ENCODE assay signal across 1 cellular context in genomic region chr16:65875362-65876199, GRCh38.
TF ChIP-seq lines count a peak whose summit lies in the region.

No MANE protein-coding gene starts in this region.

TF ChIP-seq in WTC11, 78 proteins besides CTCF, POLR2A, EP300 and RAD21 (continued from another document):
- TF ChIP-seq, protein P1, sequence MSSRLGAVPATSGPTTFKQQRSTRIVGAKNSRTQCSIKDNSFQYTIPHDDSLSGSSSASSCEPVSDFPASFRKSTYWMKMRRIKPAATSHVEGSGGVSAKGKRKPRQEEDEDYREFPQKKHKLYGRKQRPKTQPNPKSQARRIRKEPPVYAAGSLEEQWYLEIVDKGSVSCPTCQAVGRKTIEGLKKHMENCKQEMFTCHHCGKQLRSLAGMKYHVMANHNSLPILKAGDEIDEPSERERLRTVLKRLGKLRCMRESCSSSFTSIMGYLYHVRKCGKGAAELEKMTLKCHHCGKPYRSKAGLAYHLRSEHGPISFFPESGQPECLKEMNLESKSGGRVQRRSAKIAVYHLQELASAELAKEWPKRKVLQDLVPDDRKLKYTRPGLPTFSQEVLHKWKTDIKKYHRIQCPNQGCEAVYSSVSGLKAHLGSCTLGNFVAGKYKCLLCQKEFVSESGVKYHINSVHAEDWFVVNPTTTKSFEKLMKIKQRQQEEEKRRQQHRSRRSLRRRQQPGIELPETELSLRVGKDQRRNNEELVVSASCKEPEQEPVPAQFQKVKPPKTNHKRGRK (CRISPR knock-in tag; IDR thresholded peaks at IDR 0.05; ENCODE audit: borderline replicate concordance): no peak
- TF ChIP-seq KAT7 (CRISPR knock-in tag; IDR thresholded peaks at IDR 0.05; ENCODE audit: borderline replicate concordance): no peak
- TF ChIP-seq E2F5 (CRISPR knock-in tag; IDR thresholded peaks at IDR 0.05): no peak
- no peak for TF ChIP-seq TEAD1 (CRISPR knock-in tag; IDR thresholded peaks at IDR 0.05)
- no peak for TF ChIP-seq ZBTB21 (CRISPR knock-in tag; IDR thresholded peaks at IDR 0.05; ENCODE audit: borderline replicate concordance)
- TF ChIP-seq, protein P2, sequence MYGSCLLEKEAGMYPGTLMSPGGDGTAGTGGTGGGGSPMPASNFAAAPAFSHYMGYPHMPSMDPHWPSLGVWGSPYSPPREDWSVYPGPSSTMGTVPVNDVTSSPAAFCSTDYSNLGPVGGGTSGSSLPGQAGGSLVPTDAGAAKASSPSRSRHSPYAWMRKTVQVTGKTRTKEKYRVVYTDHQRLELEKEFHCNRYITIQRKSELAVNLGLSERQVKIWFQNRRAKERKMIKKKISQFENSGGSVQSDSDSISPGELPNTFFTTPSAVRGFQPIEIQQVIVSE (CRISPR knock-in tag; IDR thresholded peaks at IDR 0.05; ENCODE audit: borderline replicate concordance): no peak
- no peak for TF ChIP-seq ZNF219 (CRISPR knock-in tag; IDR thresholded peaks at IDR 0.05; ENCODE audit: borderline replicate concordance)
- TF ChIP-seq RORB (CRISPR knock-in tag; IDR thresholded peaks at IDR 0.05): no peak
- no peak for TF ChIP-seq ETV6 (CRISPR knock-in tag; IDR thresholded peaks at IDR 0.05)
- TF ChIP-seq, protein P3, sequence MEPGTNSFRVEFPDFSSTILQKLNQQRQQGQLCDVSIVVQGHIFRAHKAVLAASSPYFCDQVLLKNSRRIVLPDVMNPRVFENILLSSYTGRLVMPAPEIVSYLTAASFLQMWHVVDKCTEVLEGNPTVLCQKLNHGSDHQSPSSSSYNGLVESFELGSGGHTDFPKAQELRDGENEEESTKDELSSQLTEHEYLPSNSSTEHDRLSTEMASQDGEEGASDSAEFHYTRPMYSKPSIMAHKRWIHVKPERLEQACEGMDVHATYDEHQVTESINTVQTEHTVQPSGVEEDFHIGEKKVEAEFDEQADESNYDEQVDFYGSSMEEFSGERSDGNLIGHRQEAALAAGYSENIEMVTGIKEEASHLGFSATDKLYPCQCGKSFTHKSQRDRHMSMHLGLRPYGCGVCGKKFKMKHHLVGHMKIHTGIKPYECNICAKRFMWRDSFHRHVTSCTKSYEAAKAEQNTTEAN (CRISPR knock-in tag; IDR thresholded peaks at IDR 0.05): no peak
- TF ChIP-seq HMGA2 (CRISPR knock-in tag; IDR thresholded peaks at IDR 0.05): no peak
- no peak for TF ChIP-seq CBFB (CRISPR knock-in tag; IDR thresholded peaks at IDR 0.05; ENCODE audit: low read depth)
- no peak for TF ChIP-seq GRHL2 (CRISPR knock-in tag; IDR thresholded peaks at IDR 0.05; ENCODE audit: insufficient replicate concordance, severe bottlenecking)
